Comparison of ENCODE assay signal across 27 cellular contexts in genomic region chr4:84504821-84505220, GRCh38. TPM values are rescaled to one million over a fixed set of nuclear protein-coding genes. Genes with fewer than 3 reads are reported as not detected.
DNase-seq lines count a peak whose midpoint lies in the region; ATAC-seq, FAIRE-seq and TF ChIP-seq lines count a peak whose summit lies in the region.
"Had no signal": no experiment of that assay in that cellular context is flagged by ENCODE, and none has a peak within 500 bp of the region (broad histone marks: within the 10 kb centered on the region; RNA-seq: fewer than 3 reads in every experiment).

No MANE protein-coding gene starts in this region.

- TF ChIP-seq POLR2A in esophagus muscularis mucosa (IDR thresholded peaks at IDR 0.05; ENCODE audit: low read depth) = no peak

- no peak for DNase-seq in SK-N-MC (ENCODE audit: low read depth, low spot score)
- no peak for DNase-seq in esophagus muscularis mucosa (ENCODE audit: extremely low spot score)
- no peak for DNase-seq in small intestine
- DNase-seq in activated CD8-positive, alpha-beta T cell treated with anti-CD3 and anti-CD28 coated beads for 36 hours = no peak
- no peak for DNase-seq in activated CD4-positive, alpha-beta T cell treated with anti-CD3 and anti-CD28 coated beads for 4 hours
- DNase-seq: 8988T; ACHN; BE2C; C1 segment of cervical spinal cord; CD4-positive, alpha-beta memory T cell; CD4-positive, CD25-positive, alpha-beta regulatory T cell; CD8-positive, alpha-beta memory T cell; COR-L47; DMS 273 treated with DMSO at 0.1 percent for 48 hours; DMS153; DMS53; DMS79; DND-41; EL; GDM1 had no signal

- H3K27me3 ChIP-seq in esophagus muscularis mucosa = peaks cover 0 to 36% (median 0%) of the 10 kb centered on the region in 4 donors
- peaks cover 3 to 28% of the 10 kb centered on the region in 2 donors for H3K27me3 ChIP-seq in small intestine (ENCODE audit: control insufficient read depth in 2 of 2, insufficient read depth in 2 of 2, low read length in 2 of 2)
- H3K27me3 ChIP-seq: BE2C had no signal

- H3K9me3 Mint-ChIP-seq in activated CD8-positive, alpha-beta T cell treated with anti-CD3 and anti-CD28 coated beads for 36 hours = no peaks in the 10 kb centered on the region

- peak; percentile 76 for FAIRE-seq in small intestine (lab: Jason Lieb, UNC)
- FAIRE-seq: GM12878, GM12892, GM18507 had no signal

- H3K36me3 Mint-ChIP-seq in activated CD8-positive, alpha-beta T cell treated with anti-CD3 and anti-CD28 coated beads for 36 hours (ENCODE audit: low read depth) = peaks cover 10% of the 10 kb centered on the region
- H3K36me3 Mint-ChIP-seq: CD4-positive, CD25-positive, alpha-beta regulatory T cell had no signal

- no peak for TF ChIP-seq EP300 in esophagus muscularis mucosa (IDR thresholded peaks at IDR 0.05)

- intact Hi-C loops in esophagus muscularis mucosa (cut with DNase I) = loop anchor here (5.0 kb wide), 2 partner anchors 343 to 733 kb away; no protein-coding TSS in a partner anchor
- intact Hi-C loops in activated CD8-positive, alpha-beta T cell treated with anti-CD3 and anti-CD28 coated beads for 36 hours (cut with micrococcal nuclease) = no loop called here

- POLR2A ChIA-PET in activated CD8-positive, alpha-beta T cell treated with anti-CD3 and anti-CD28 coated beads for 36 hours (lab: Charles Lee) = no interaction called here

- no peak overlapping the region for H3K9ac ChIP-seq in SK-N-MC (ENCODE audit: insufficient read length)
- H3K9ac ChIP-seq: BLaER1 had no signal

- TF ChIP-seq CTCF in esophagus muscularis mucosa (IDR thresholded peaks at IDR 0.05) = no peak
- no peak for TF ChIP-seq CTCF in activated CD8-positive, alpha-beta T cell treated with anti-CD3 and anti-CD28 coated beads for 36 hours (IDR thresholded peaks at IDR 0.05)

- H3K4me1 Mint-ChIP-seq in activated CD8-positive, alpha-beta T cell treated with anti-CD3 and anti-CD28 coated beads for 36 hours (ENCODE audit: low read depth) = no peaks in the 10 kb centered on the region

- H3K4me1 ChIP-seq in esophagus muscularis mucosa (peaks cover 2 to 51% (median 27%) of the 10 kb centered on the region in 4 donors), small intestine (ENCODE audit: control insufficient read depth in 2 of 2, insufficient read depth in 1 of 2, low read depth in 1 of 2, low read length in 1 of 2) (no peaks in the 10 kb centered on the region)

- peaks cover 61% of the 10 kb centered on the region for H3K27me3 Mint-ChIP-seq in activated CD8-positive, alpha-beta T cell treated with anti-CD3 and anti-CD28 coated beads for 36 hours

- no peak overlapping the region for H3K4me3 ChIP-seq in SK-N-MC
- H3K4me3 ChIP-seq in esophagus muscularis mucosa = no peak overlapping the region
- no peak overlapping the region for H3K4me3 ChIP-seq in small intestine (ENCODE audit: low read depth in 1 of 2, low read length in 2 of 2)
- H3K4me3 ChIP-seq: BLaER1, GM12878 had no signal

- CTCF ChIA-PET in activated CD8-positive, alpha-beta T cell treated with anti-CD3 and anti-CD28 coated beads for 36 hours (lab: Charles Lee) = interaction anchor here (2.0 kb wide), 1 partner anchor 24 kb away, joined by 8 read pairs; no protein-coding TSS in a partner anchor

- H3K27ac ChIP-seq in SK-N-MC = peak overlapping the region; percentile 76
- H3K27ac ChIP-seq in esophagus muscularis mucosa (replicated peaks in 1 of 4) = peak overlapping the region; percentile 92 to 97 (median 94)
- H3K27ac ChIP-seq in small intestine (ENCODE audit: low read depth in 1 of 2, low read length in 1 of 2) = no peak overlapping the region
- H3K27ac ChIP-seq: BLaER1 had no signal

- no peak for ATAC-seq in HG03457 (IDR thresholded peaks at IDR 0.05; ENCODE audit: unreplicated experiment)
- no peak for ATAC-seq in activated CD8-positive, alpha-beta T cell treated with anti-CD3 and anti-CD28 coated beads for 36 hours
- ATAC-seq: GM12878 had no signal

- no peaks in the 10 kb centered on the region for H3K36me3 ChIP-seq in SK-N-MC (ENCODE audit: insufficient read depth, low read length)
- H3K36me3 ChIP-seq in esophagus muscularis mucosa = no peaks in the 10 kb centered on the region
- H3K36me3 ChIP-seq in small intestine (ENCODE audit: control insufficient read depth in 2 of 2, insufficient read depth in 2 of 2, low read length in 2 of 2) = no peaks in the 10 kb centered on the region
- H3K36me3 ChIP-seq: BE2C, BLaER1 had no signal

- WGBS in esophagus muscularis mucosa = 77% methylated on average over 2 of the region's 2 CpGs
- 85 to 89% (median 89%) methylated on average over 2 of the region's 2 CpGs for WGBS in small intestine, 3 donors

- H3K27ac Mint-ChIP-seq in activated CD8-positive, alpha-beta T cell treated with anti-CD3 and anti-CD28 coated beads for 36 hours = no peak overlapping the region
- H3K27ac Mint-ChIP-seq: CD14-positive monocyte; CD4-positive, alpha-beta memory T cell; CD4-positive, CD25-positive, alpha-beta regulatory T cell; CD8-positive, alpha-beta memory T cell had no signal

- H3K9me3 ChIP-seq in SK-N-MC (ENCODE audit: low read depth, low read length) = no peaks in the 10 kb centered on the region
- H3K9me3 ChIP-seq in esophagus muscularis mucosa = no peaks in the 10 kb centered on the region
- no peaks in the 10 kb centered on the region for H3K9me3 ChIP-seq in small intestine (ENCODE audit: control insufficient read depth, low read depth)
- H3K9me3 ChIP-seq: BE2C had no signal

- no peak overlapping the region for H3K4me3 Mint-ChIP-seq in activated CD8-positive, alpha-beta T cell treated with anti-CD3 and anti-CD28 coated beads for 36 hours
- H3K4me3 Mint-ChIP-seq: CD4-positive, alpha-beta memory T cell; CD4-positive, CD25-positive, alpha-beta regulatory T cell; CD8-positive, alpha-beta memory T cell had no signal

RNA-seq across cellular contexts. Expression of gene NKX6-1, which starts 5.7 kb away (rescaled TPM):
- 100 to 1,000 TPM in 1 of 4 donors, 10 to 100 TPM in 3; 48.2 to 115 (median 75.4) TPM for total RNA-seq in esophagus muscularis mucosa
- polyA plus RNA-seq in small intestine = not detected
- not detected for total RNA-seq in activated CD8-positive, alpha-beta T cell treated with anti-CD3 and anti-CD28 coated beads for 36 hours
- total RNA-seq: CD4-positive, alpha-beta memory T cell; CD4-positive, CD25-positive, alpha-beta regulatory T cell; CD8-positive, alpha-beta memory T cell; G401; GM12878 had no signal
- polyA plus RNA-seq: CD14-positive monocyte; CD4-positive, alpha-beta memory T cell; CD4-positive, CD25-positive, alpha-beta regulatory T cell; CD8-positive, alpha-beta memory T cell; GM12878 had no signal

Comparison
In these comparisons a context has a peak if more than half of its experiments do, and no peak if none do; other contexts are left out.
1. H3K27ac ChIP-seq: peak in SK-N-MC (single experiment) and esophagus muscularis mucosa (4 of 4); none in small intestine (0 of 2).
2. RNA of gene NKX6-1, which starts 5.7 kb away (total RNA-seq): 48.2 to 115 TPM in esophagus muscularis mucosa; not detected in activated CD8-positive, alpha-beta T cell treated with anti-CD3 and anti-CD28 coated beads for 36 hours; every median in the first group is over 10 times any median in the second.